Comparison of ENCODE assay signal across 8 cellular contexts in the genomic region with DNA sequence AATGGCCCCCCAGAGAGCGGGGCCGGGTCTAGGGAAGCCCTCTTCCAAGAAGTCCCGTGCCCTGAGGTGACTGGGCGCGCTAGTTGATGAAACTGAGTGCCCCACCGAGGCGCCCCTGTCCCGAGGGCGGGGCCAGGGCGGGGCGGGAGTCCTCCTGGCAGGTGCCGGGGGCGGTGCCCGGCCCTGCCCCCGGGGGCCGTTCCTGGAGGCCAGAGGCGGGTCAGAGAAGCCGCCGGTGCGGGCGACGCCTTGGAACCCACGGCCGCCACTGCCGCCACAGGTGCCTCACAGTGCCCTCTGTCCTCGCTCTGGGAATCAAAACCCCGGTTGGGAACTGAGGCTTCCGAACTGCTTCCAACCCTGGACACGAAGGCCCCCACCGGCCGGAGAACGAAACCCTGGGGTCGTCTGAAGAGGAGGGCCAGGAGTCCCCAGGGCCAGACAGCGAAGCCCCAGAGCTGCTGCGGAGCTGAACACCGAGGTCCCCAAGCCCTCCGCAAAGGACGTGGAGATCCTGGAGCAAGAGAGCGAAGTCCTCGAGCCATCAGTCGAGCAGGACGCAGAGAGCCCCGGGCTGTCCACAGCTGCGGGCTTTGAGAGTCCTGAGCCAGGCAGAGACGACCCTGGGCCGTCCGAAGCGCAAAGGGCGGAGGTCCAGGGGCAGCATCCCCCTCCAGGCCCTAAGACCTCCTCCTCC. TPM values are rescaled to one million over a fixed set of nuclear protein-coding genes. Genes with fewer than 3 reads are reported as not detected.
DNase-seq lines count a peak whose midpoint lies in the region; ATAC-seq, FAIRE-seq and TF ChIP-seq lines count a peak whose summit lies in the region.

MISP3 (plus strand) TSS at position 252 of the 697 bp plus-strand sequence. CDS start 524 bp downstream, outside the sequence.

- peaks cover 32% of the 10 kb centered on the region for H3K4me1 Mint-ChIP-seq in activated naive CD4-positive, alpha-beta T cell treated with anti-CD3 and anti-CD28 coated beads, Interleukin-2, amount 10 ng/mL, durations not matched to agents 7 days and 5 days

- CTCF ChIA-PET in activated naive CD4-positive, alpha-beta T cell treated with anti-CD3 and anti-CD28 coated beads, Interleukin-2, amount 10 ng/mL, durations not matched to agents 7 days and 5 days (lab: Charles Lee) = interaction anchor here (0.7 to 6.7 kb wide), 13 partner anchors 9 to 197 kb away, joined by 3 to 70 read pairs (median 5); partner anchors contain the start of genes ASF1B and IL27RA

- H3K79me2 ChIP-seq in ACC112 (ENCODE audit: control insufficient read depth, insufficient read depth, low read length, unreplicated experiment) = no peaks in the 10 kb centered on the region

- H3K4me3 ChIP-seq in ACC112 (ENCODE audit: low read depth, low read length) (peak within 1 kb of the TSS; percentile 92), left ventricle myocardium inferior (peak within 1 kb of the TSS; percentile 92), retinal pigment epithelial cell (ENCODE audit: low read length) (peak within 1 kb of the TSS; percentile 70)

- DNase-seq in NCI-H2171 treated with DMSO at 0.1 percent for 48 hours (lab: John Stamatoyannopoulos, UW) (peak; percentile 34), left ventricle myocardium inferior (peak; percentile 49), retinal pigment epithelial cell (ENCODE audit: low read depth) (no peak), RCC 7860 (ENCODE audit: low spot score) (no peak)
- DNase-seq in activated naive CD4-positive, alpha-beta T cell treated with anti-CD3 and anti-CD28 coated beads, Interleukin-2, amount 10 ng/mL, durations not matched to agents 7 days and 5 days = peak; percentile 54

- H3K4me1 ChIP-seq in ACC112 (ENCODE audit: control insufficient read depth, insufficient read depth, low read length, unreplicated experiment) (peaks cover 3% of the 10 kb centered on the region), left ventricle myocardium inferior (peaks cover 46% of the 10 kb centered on the region)

- no peak for FAIRE-seq in RCC 7860 (lab: Jason Lieb, UNC)

- H3K27ac ChIP-seq in ACC112 (ENCODE audit: low read depth, low read length) (no peak within 1 kb of the TSS), left ventricle myocardium inferior (replicated peaks) (peak within 1 kb of the TSS; percentile 96)

- TF ChIP-seq CTCF in left ventricle myocardium inferior (IDR thresholded peaks at IDR 0.05; ENCODE audit: borderline replicate concordance) = no peak
- TF ChIP-seq CTCF in retinal pigment epithelial cell (conservative IDR thresholded peaks at IDR 0.05; ENCODE audit: low read depth, low read length) = no peak

- peak within 1 kb of the TSS; percentile 92 for H2AFZ ChIP-seq in ACC112 (ENCODE audit: low read length, unreplicated experiment)

- peak within 1 kb of the TSS; percentile 85 for H3K27ac Mint-ChIP-seq in activated naive CD4-positive, alpha-beta T cell treated with anti-CD3 and anti-CD28 coated beads, Interleukin-2, amount 10 ng/mL, durations not matched to agents 7 days and 5 days

- H3K27me3 ChIP-seq in ACC112 (ENCODE audit: insufficient read depth, low read length) = no peaks in the 10 kb centered on the region
- H3K27me3 ChIP-seq in left ventricle myocardium inferior (ENCODE audit: low read depth) = no peaks in the 10 kb centered on the region

- intact Hi-C loops in left ventricle myocardium inferior (cut with micrococcal nuclease) = no loop called here

- H3K36me3 ChIP-seq in ACC112 (ENCODE audit: insufficient read depth, low read length) (no peaks in the 10 kb centered on the region), left ventricle myocardium inferior (no peaks in the 10 kb centered on the region)

- peak within 1 kb of the TSS; percentile 91 for H3K4me3 Mint-ChIP-seq in activated naive CD4-positive, alpha-beta T cell treated with anti-CD3 and anti-CD28 coated beads, Interleukin-2, amount 10 ng/mL, durations not matched to agents 7 days and 5 days

- peak; percentile 34 for ATAC-seq in GM18909 (IDR thresholded peaks at IDR 0.05; ENCODE audit: poor library complexity, unreplicated experiment)
- no peak for ATAC-seq in GM18861 (IDR thresholded peaks at IDR 0.05; ENCODE audit: unreplicated experiment)

- H3K36me3 Mint-ChIP-seq in activated naive CD4-positive, alpha-beta T cell treated with anti-CD3 and anti-CD28 coated beads, Interleukin-2, amount 10 ng/mL, durations not matched to agents 7 days and 5 days = no peaks in the 10 kb centered on the region

- H3K9me3 Mint-ChIP-seq in activated naive CD4-positive, alpha-beta T cell treated with anti-CD3 and anti-CD28 coated beads, Interleukin-2, amount 10 ng/mL, durations not matched to agents 7 days and 5 days = no peaks in the 10 kb centered on the region

- H3K27me3 Mint-ChIP-seq in activated naive CD4-positive, alpha-beta T cell treated with anti-CD3 and anti-CD28 coated beads, Interleukin-2, amount 10 ng/mL, durations not matched to agents 7 days and 5 days = peaks cover 59% of the 10 kb centered on the region

- H3K9me3 ChIP-seq in left ventricle myocardium inferior (replicated peaks) = no peaks in the 10 kb centered on the region

RNA-seq across cellular contexts. Expression of gene MISP3, which starts in this region (rescaled TPM):
- total RNA-seq in left ventricle myocardium inferior = 8.1 TPM

Comparison
In these comparisons a context has a peak if more than half of its experiments do, and no peak if none do; other contexts are left out.
1. DNase-seq: peak in NCI-H2171 treated with DMSO at 0.1 percent for 48 hours (single experiment), activated naive CD4-positive, alpha-beta T cell treated with anti-CD3 and anti-CD28 coated beads, Interleukin-2, amount 10 ng/mL, durations not matched to agents 7 days and 5 days (single experiment) and left ventricle myocardium inferior (single experiment); none in retinal pigment epithelial cell (single experiment) and RCC 7860 (single experiment).
2. Peak in every context shown above with its lines, with median percentiles within 50 percentile points of each other: H3K4me3 ChIP-seq.